ENCODE assay signal across 14 cellular contexts in the genomic region with DNA sequence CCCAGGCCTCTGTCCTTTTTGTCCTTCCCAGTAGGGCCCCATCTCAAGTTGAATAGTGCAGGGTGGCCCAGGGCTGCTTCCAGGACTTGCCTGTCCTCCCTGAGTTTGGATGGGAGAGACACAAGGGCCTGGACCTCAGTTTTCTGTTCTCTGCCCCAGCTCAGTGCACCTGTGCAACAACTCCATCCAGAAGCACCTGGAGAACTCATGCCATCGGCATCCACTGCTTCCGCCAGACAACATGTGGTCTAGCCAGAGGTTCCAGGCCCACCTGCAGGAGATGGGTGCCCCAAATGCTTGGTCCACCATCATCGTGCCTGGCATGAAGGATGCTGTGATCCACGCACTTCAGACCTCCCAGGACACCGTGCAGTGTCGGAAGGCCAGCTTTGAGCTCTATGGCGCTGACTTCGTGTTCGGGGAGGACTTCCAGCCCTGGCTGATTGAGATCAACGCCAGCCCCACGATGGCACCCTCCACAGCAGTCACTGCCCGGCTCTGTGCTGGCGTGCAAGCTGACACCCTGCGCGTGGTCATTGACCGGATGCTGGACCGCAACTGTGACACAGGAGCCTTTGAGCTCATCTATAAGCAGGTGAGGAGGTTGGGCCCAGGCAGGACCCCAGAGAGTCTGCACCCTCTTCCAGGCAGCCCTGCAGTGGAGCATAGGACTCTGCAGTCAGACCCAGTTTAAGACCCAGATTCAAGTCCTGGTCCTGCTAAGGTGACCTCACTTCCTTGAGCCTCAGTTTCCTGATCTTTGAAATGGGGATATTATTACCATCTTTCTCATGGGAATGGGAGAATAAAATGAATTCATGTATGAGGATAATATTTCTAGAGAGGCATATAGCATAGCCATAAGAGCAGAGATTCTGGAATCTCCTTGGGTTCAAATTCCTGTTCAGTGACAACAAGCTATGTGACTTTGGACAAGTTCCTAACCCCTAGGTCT. TPM values are rescaled to one million over a fixed set of nuclear protein-coding genes. Genes with fewer than 3 reads are reported as not detected.
DNase-seq lines count a peak whose midpoint lies in the region; ATAC-seq and TF ChIP-seq lines count a peak whose summit lies in the region.
"Had no signal": no experiment of that assay in that cellular context is flagged by ENCODE, and none has a peak within 500 bp of the region (broad histone marks: within the 10 kb centered on the region; RNA-seq: fewer than 3 reads in every experiment).

No MANE protein-coding gene starts in this region.

- H2AFZ ChIP-seq in osteoblast (ENCODE audit: low read length), result no peak overlapping the region

- no peaks in the 10 kb centered on the region for H3K36me3 Mint-ChIP-seq in natural killer cell treated with Interleukin-12 subunit alpha and Interleukin-12 subunit beta and Interleukin-15 and Interleukin-18, amount 100 ng/mL, for 72 hours
- H3K36me3 Mint-ChIP-seq in natural killer cell (no peaks in the 10 kb centered on the region), HFFc6 (ENCODE audit: low read depth) (no peaks in the 10 kb centered on the region; the same call in 1 of the 2 replicates)
- H3K36me3 Mint-ChIP-seq in stimulated activated effector memory CD8-positive, alpha-beta T cell treated with anti-CD3 and anti-CD28 coated beads, Interleukin-12 subunit alpha, Interleukin-12 subunit beta, amount 100 ng/mL, for 72 hours, result peaks cover 59% of the 10 kb centered on the region

- H3K9me3 ChIP-seq in osteoblast (ENCODE audit: low read depth, low read length), result no peaks in the 10 kb centered on the region
- H3K9me3 ChIP-seq: BE2C, HAP-1 had no signal

- no peak overlapping the region for H3K27ac ChIP-seq in osteoblast (ENCODE audit: low read depth, low read length)
- H3K27ac ChIP-seq: C4-2B had no signal

- intact Hi-C loops in natural killer cell (cut with micrococcal nuclease), result no loop called here

- no peak overlapping the region for H3K4me3 ChIP-seq in osteoblast (ENCODE audit: insufficient read depth, low read length)
- H3K4me3 ChIP-seq: HAP-1 had no signal

- H3K27me3 ChIP-seq in osteoblast (ENCODE audit: insufficient read depth, low read length), result no peaks in the 10 kb centered on the region
- H3K27me3 ChIP-seq: BE2C had no signal

- no peaks in the 10 kb centered on the region for H3K4me1 ChIP-seq in osteoblast (ENCODE audit: insufficient read depth, low read length)
- H3K4me1 ChIP-seq: BE2C, HAP-1 had no signal

- no peaks in the 10 kb centered on the region for H4K20me1 ChIP-seq in osteoblast (ENCODE audit: insufficient read depth, low read length)

- H3K4me3 Mint-ChIP-seq in natural killer cell treated with Interleukin-12 subunit alpha and Interleukin-12 subunit beta and Interleukin-15 and Interleukin-18, amount 100 ng/mL, for 72 hours, result no peak overlapping the region
- H3K4me3 Mint-ChIP-seq in natural killer cell (no peak overlapping the region), HFFc6 (no peak overlapping the region)
- no peak overlapping the region for H3K4me3 Mint-ChIP-seq in stimulated activated effector memory CD8-positive, alpha-beta T cell treated with anti-CD3 and anti-CD28 coated beads, Interleukin-12 subunit alpha, Interleukin-12 subunit beta, amount 100 ng/mL, for 72 hours
- H3K4me3 Mint-ChIP-seq: CD8-positive, alpha-beta T cell had no signal

- peak; percentile 55 for DNase-seq in natural killer cell treated with Interleukin-12 subunit alpha and Interleukin-12 subunit beta and Interleukin-15 and Interleukin-18, amount 100 ng/mL, for 72 hours (ENCODE audit: low spot score)
- DNase-seq in natural killer cell, result no peak
- peak; percentile 71 for DNase-seq in osteoblast (ENCODE audit: insufficient read length, low spot score, missing footprints)
- DNase-seq in stimulated activated effector memory CD8-positive, alpha-beta T cell treated with anti-CD3 and anti-CD28 coated beads, Interleukin-12 subunit alpha, Interleukin-12 subunit beta, amount 100 ng/mL, for 72 hours (ENCODE audit: low spot score in 2 of 2), result no peak
- DNase-seq in HFFc6, result no peak
- no peak for DNase-seq in DMS 273 treated with DMSO at 0.1 percent for 48 hours (lab: John Stamatoyannopoulos, UW)
- DNase-seq: BE2C; CD8-positive, alpha-beta T cell; COR-L47; DND-41; GDM1; GOT3 had no signal

- H3K9me3 Mint-ChIP-seq in natural killer cell treated with Interleukin-12 subunit alpha and Interleukin-12 subunit beta and Interleukin-15 and Interleukin-18, amount 100 ng/mL, for 72 hours, result no peaks in the 10 kb centered on the region
- no peaks in the 10 kb centered on the region for H3K9me3 Mint-ChIP-seq in natural killer cell
- no peaks in the 10 kb centered on the region for H3K9me3 Mint-ChIP-seq in stimulated activated effector memory CD8-positive, alpha-beta T cell treated with anti-CD3 and anti-CD28 coated beads, Interleukin-12 subunit alpha, Interleukin-12 subunit beta, amount 100 ng/mL, for 72 hours
- no peaks in the 10 kb centered on the region for H3K9me3 Mint-ChIP-seq in HFFc6
- H3K9me3 Mint-ChIP-seq: CD8-positive, alpha-beta T cell had no signal

- no peaks in the 10 kb centered on the region for H3K27me3 Mint-ChIP-seq in natural killer cell treated with Interleukin-12 subunit alpha and Interleukin-12 subunit beta and Interleukin-15 and Interleukin-18, amount 100 ng/mL, for 72 hours
- H3K27me3 Mint-ChIP-seq in natural killer cell (ENCODE audit: low read depth in 2 of 2) (no peaks in the 10 kb centered on the region), HFFc6 (ENCODE audit: insufficient read depth) (peaks cover 2% of the 10 kb centered on the region; the same call in 1 of the 2 replicates)

- no peaks in the 10 kb centered on the region for H3K79me2 ChIP-seq in osteoblast (ENCODE audit: insufficient read depth, low read length)

- no peak overlapping the region for H3K4me2 ChIP-seq in osteoblast (ENCODE audit: insufficient read depth, low read length)

- no peak for TF ChIP-seq CTCF in natural killer cell (IDR thresholded peaks at IDR 0.05)
- TF ChIP-seq CTCF in osteoblast (IDR thresholded peaks at IDR 0.05; ENCODE audit: extremely low read depth, low read depth, low read length), result no peak
- TF ChIP-seq CTCF in HFFc6 (IDR thresholded peaks at IDR 0.05), result no peak

- peaks cover 37% of the 10 kb centered on the region for H3K36me3 ChIP-seq in osteoblast (ENCODE audit: insufficient read depth, low read length)
- H3K36me3 ChIP-seq: BE2C had no signal

- ATAC-seq in natural killer cell treated with Interleukin-12 subunit alpha and Interleukin-12 subunit beta and Interleukin-15 and Interleukin-18, amount 100 ng/mL, for 72 hours, result no peak
- no peak for ATAC-seq in natural killer cell
- no peak for ATAC-seq in stimulated activated effector memory CD8-positive, alpha-beta T cell treated with anti-CD3 and anti-CD28 coated beads, Interleukin-12 subunit alpha, Interleukin-12 subunit beta, amount 100 ng/mL, for 72 hours
- ATAC-seq: CD8-positive, alpha-beta T cell had no signal

- no peak overlapping the region for H3K27ac Mint-ChIP-seq in natural killer cell treated with Interleukin-12 subunit alpha and Interleukin-12 subunit beta and Interleukin-15 and Interleukin-18, amount 100 ng/mL, for 72 hours
- H3K27ac Mint-ChIP-seq in natural killer cell, result no peak overlapping the region
- H3K27ac Mint-ChIP-seq in stimulated activated effector memory CD8-positive, alpha-beta T cell treated with anti-CD3 and anti-CD28 coated beads, Interleukin-12 subunit alpha, Interleukin-12 subunit beta, amount 100 ng/mL, for 72 hours, result peak overlapping the region; percentile 43
- H3K27ac Mint-ChIP-seq in HFFc6, result no peak overlapping the region
- H3K27ac Mint-ChIP-seq: CD8-positive, alpha-beta T cell had no signal

- peaks cover 0 to 10% of the 10 kb centered on the region in 2 donors for H3K4me1 Mint-ChIP-seq in natural killer cell treated with Interleukin-12 subunit alpha and Interleukin-12 subunit beta and Interleukin-15 and Interleukin-18, amount 100 ng/mL, for 72 hours (ENCODE audit: low read depth in 2 of 2)
- H3K4me1 Mint-ChIP-seq in natural killer cell (peaks cover 13% of the 10 kb centered on the region in 2 donors), HFFc6 (ENCODE audit: low read depth) (no peaks in the 10 kb centered on the region)
- peaks cover 5% of the 10 kb centered on the region for H3K4me1 Mint-ChIP-seq in stimulated activated effector memory CD8-positive, alpha-beta T cell treated with anti-CD3 and anti-CD28 coated beads, Interleukin-12 subunit alpha, Interleukin-12 subunit beta, amount 100 ng/mL, for 72 hours

RNA-seq across cellular contexts. Expression of a gene that starts 14.7 kb away (rescaled TPM):
- total RNA-seq in natural killer cell treated with Interleukin-12 subunit alpha and Interleukin-12 subunit beta and Interleukin-15 and Interleukin-18, amount 100 ng/mL, for 72 hours, result 10 to 100 TPM; 43.1 to 71.2 TPM
- total RNA-seq in natural killer cell, result 10 to 100 TPM; 27.5 to 43.9 (median 30.9) TPM
- total RNA-seq in osteoblast, result 18.6 and 19.2 TPM in 2 replicates
- total RNA-seq in HFFc6 (2021; fragmentation: NEBNext Ultra II Directional; extraction: Animal tissue kit (Norgen Biotek cat#: 25700)), result 10 to 100 TPM; 35.4 to 42.3 (median 38.2) TPM

RNA-seq across cellular contexts. Expression of a gene that starts 19.0 kb away (rescaled TPM):
- 10 to 100 TPM; 50.0 to 91.3 TPM for total RNA-seq in natural killer cell treated with Interleukin-12 subunit alpha and Interleukin-12 subunit beta and Interleukin-15 and Interleukin-18, amount 100 ng/mL, for 72 hours
- total RNA-seq in natural killer cell, result 100 to 1,000 TPM; 133 to 137 (median 136) TPM
- total RNA-seq in osteoblast, result 31.1 and 33.9 TPM in 2 replicates
- total RNA-seq in HFFc6 (2021; fragmentation: NEBNext Ultra II Directional; extraction: Animal tissue kit (Norgen Biotek cat#: 25700)), result 10 to 100 TPM; 14.1 to 20.5 (median 16.0) TPM

RNA-seq across cellular contexts. Expression of a gene that starts 36.2 kb away (rescaled TPM):
- 100 to 1,000 TPM; 323 to 381 TPM for total RNA-seq in natural killer cell treated with Interleukin-12 subunit alpha and Interleukin-12 subunit beta and Interleukin-15 and Interleukin-18, amount 100 ng/mL, for 72 hours
- 100 to 1,000 TPM; 282 to 288 (median 285) TPM for total RNA-seq in natural killer cell
- total RNA-seq in osteoblast, result 203 and 222 TPM in 2 replicates
- 100 to 1,000 TPM; 252 to 303 (median 266) TPM for total RNA-seq in HFFc6 (2021; fragmentation: NEBNext Ultra II Directional; extraction: Animal tissue kit (Norgen Biotek cat#: 25700))

RNA-seq across cellular contexts. Expression of a gene that starts 36.8 kb away (rescaled TPM):
- 10 to 100 TPM; 58.3 to 65.6 TPM for total RNA-seq in natural killer cell treated with Interleukin-12 subunit alpha and Interleukin-12 subunit beta and Interleukin-15 and Interleukin-18, amount 100 ng/mL, for 72 hours
- total RNA-seq in natural killer cell, result 10 to 100 TPM; 59.2 to 73.7 (median 69.2) TPM
- 88.4 and 102 TPM in 2 replicates for total RNA-seq in osteoblast
- total RNA-seq in HFFc6 (2021; fragmentation: NEBNext Ultra II Directional; extraction: Animal tissue kit (Norgen Biotek cat#: 25700)), result 10 to 100 TPM; 69.2 to 84.9 (median 77.0) TPM

RNA-seq across cellular contexts. Expression of a gene that starts 51.0 kb away (rescaled TPM):
- not detected for total RNA-seq in natural killer cell treated with Interleukin-12 subunit alpha and Interleukin-12 subunit beta and Interleukin-15 and Interleukin-18, amount 100 ng/mL, for 72 hours
- total RNA-seq in natural killer cell, result not detected
- not detected in 2 replicates for total RNA-seq in osteoblast
- total RNA-seq in HFFc6 (2021; fragmentation: NEBNext Ultra II Directional; extraction: Animal tissue kit (Norgen Biotek cat#: 25700)), result not detected
- total RNA-seq: CD8-positive, alpha-beta T cell had no signal

Comparison
In these comparisons a context has a peak if more than half of its experiments do, and no peak if none do; other contexts are left out.
1. DNase-seq: peak in natural killer cell treated with Interleukin-12 subunit alpha and Interleukin-12 subunit beta and Interleukin-15 and Interleukin-18, amount 100 ng/mL, for 72 hours (single experiment) and osteoblast (single experiment); none in natural killer cell (single experiment), stimulated activated effector memory CD8-positive, alpha-beta T cell treated with anti-CD3 and anti-CD28 coated beads, Interleukin-12 subunit alpha, Interleukin-12 subunit beta, amount 100 ng/mL, for 72 hours (0 of 2), HFFc6 (single experiment) and DMS 273 treated with DMSO at 0.1 percent for 48 hours (single experiment).